1 cellular context compared by ENCODE assay signal in genomic region chr3:85758442-85758841, GRCh38.
TF ChIP-seq lines count a peak whose summit lies in the region.

No MANE protein-coding gene starts in this region.

TF ChIP-seq in IMR-90, 13 proteins besides CTCF, POLR2A, EP300 and RAD21 (continued from another document):
- no peak for TF ChIP-seq ELK1 (IDR thresholded peaks at IDR 0.05; ENCODE audit: borderline replicate concordance, low read depth, low read length)
- no peak for TF ChIP-seq MAFK (IDR thresholded peaks at IDR 0.05; ENCODE audit: low read depth, low read length)
- no peak for TF ChIP-seq SMC3 (IDR thresholded peaks at IDR 0.05; ENCODE audit: low read depth, low read length)
TF ChIP-seq in IMR-90: peak in this region for 0.
